1 cellular context compared by ENCODE assay signal in the genomic region with DNA sequence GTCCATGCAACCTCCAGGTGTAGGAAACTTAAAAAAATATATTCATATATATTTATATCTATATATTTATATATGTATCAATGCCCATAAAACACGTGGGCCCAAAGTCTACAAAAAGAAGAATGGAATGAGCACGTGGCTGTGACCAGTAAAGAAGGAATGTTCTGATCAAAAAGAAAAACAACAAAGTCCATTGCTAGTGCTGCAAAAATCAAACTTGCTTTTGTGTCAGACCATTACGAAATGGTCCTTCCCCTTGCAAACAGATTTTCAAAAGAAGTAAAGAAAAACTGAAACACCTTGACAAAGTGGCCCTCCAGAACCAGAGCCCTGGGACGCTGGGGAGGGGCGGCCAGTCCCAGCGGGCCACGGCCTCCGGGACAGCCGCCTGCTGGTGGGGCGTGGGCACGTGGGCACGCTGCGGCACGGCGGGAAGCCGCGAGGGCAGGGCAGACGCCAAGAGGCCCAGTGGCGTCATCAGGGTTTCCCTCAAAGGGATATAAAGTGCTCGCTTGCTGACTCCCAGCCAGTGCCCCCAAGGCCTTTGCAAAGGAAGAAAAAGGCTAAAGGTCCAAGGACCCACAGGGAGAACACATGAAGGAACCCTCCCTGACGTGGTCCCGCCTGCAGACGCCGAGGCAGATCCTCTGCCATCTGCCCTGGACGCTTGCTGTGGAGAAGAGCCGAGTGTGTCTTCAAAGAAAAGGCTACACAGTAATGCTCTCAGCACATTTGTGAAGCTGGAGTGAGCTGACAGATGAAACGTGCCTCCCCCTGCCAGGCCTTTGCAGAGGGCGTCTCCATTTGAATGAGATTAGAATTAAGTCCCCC.
TF ChIP-seq lines count a peak whose summit lies in the region.

No MANE protein-coding gene starts in this region.

TF ChIP-seq in GM23338, 12 proteins besides CTCF, POLR2A, EP300 and RAD21 (continued from another document):
- TF ChIP-seq, protein P1, sequence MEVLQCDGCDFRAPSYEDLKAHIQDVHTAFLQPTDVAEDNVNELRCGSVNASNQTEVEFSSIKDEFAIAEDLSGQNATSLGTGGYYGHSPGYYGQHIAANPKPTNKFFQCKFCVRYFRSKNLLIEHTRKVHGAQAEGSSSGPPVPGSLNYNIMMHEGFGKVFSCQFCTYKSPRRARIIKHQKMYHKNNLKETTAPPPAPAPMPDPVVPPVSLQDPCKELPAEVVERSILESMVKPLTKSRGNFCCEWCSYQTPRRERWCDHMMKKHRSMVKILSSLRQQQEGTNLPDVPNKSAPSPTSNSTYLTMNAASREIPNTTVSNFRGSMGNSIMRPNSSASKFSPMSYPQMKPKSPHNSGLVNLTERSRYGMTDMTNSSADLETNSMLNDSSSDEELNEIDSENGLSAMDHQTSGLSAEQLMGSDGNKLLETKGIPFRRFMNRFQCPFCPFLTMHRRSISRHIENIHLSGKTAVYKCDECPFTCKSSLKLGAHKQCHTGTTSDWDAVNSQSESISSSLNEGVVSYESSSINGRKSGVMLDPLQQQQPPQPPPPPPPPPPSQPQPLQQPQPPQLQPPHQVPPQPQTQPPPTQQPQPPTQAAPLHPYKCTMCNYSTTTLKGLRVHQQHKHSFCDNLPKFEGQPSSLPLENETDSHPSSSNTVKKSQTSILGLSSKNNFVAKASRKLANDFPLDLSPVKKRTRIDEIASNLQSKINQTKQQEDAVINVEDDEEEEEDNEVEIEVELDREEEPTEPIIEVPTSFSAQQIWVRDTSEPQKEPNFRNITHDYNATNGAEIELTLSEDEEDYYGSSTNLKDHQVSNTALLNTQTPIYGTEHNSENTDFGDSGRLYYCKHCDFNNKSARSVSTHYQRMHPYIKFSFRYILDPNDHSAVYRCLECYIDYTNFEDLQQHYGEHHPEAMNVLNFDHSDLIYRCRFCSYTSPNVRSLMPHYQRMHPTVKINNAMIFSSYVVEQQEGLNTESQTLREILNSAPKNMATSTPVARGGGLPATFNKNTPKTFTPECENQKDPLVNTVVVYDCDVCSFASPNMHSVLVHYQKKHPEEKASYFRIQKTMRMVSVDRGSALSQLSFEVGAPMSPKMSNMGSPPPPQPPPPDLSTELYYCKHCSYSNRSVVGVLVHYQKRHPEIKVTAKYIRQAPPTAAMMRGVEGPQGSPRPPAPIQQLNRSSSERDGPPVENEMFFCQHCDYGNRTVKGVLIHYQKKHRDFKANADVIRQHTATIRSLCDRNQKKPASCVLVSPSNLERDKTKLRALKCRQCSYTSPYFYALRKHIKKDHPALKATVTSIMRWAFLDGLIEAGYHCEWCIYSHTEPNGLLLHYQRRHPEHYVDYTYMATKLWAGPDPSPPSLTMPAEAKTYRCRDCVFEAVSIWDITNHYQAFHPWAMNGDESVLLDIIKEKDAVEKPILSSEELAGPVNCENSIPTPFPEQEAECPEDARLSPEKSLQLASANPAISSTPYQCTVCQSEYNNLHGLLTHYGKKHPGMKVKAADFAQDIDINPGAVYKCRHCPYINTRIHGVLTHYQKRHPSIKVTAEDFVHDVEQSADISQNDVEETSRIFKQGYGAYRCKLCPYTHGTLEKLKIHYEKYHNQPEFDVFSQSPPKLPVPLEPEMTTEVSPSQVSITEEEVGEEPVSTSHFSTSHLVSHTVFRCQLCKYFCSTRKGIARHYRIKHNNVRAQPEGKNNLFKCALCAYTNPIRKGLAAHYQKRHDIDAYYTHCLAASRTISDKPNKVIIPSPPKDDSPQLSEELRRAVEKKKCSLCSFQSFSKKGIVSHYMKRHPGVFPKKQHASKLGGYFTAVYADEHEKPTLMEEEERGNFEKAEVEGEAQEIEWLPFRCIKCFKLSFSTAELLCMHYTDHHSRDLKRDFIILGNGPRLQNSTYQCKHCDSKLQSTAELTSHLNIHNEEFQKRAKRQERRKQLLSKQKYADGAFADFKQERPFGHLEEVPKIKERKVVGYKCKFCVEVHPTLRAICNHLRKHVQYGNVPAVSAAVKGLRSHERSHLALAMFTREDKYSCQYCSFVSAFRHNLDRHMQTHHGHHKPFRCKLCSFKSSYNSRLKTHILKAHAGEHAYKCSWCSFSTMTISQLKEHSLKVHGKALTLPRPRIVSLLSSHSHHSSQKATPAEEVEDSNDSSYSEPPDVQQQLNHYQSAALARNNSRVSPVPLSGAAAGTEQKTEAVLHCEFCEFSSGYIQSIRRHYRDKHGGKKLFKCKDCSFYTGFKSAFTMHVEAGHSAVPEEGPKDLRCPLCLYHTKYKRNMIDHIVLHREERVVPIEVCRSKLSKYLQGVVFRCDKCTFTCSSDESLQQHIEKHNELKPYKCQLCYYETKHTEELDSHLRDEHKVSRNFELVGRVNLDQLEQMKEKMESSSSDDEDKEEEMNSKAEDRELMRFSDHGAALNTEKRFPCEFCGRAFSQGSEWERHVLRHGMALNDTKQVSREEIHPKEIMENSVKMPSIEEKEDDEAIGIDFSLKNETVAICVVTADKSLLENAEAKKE (CRISPR knock-in tag; IDR thresholded peaks at IDR 0.05), result no peak
- TF ChIP-seq, protein P2, sequence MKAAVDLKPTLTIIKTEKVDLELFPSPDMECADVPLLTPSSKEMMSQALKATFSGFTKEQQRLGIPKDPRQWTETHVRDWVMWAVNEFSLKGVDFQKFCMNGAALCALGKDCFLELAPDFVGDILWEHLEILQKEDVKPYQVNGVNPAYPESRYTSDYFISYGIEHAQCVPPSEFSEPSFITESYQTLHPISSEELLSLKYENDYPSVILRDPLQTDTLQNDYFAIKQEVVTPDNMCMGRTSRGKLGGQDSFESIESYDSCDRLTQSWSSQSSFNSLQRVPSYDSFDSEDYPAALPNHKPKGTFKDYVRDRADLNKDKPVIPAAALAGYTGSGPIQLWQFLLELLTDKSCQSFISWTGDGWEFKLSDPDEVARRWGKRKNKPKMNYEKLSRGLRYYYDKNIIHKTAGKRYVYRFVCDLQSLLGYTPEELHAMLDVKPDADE (IDR thresholded peaks at IDR 0.05), result no peak
- TF ChIP-seq JUNB (IDR thresholded peaks at IDR 0.05; ENCODE audit: unreplicated experiment), result no peak
- TF ChIP-seq ZNF114 (CRISPR knock-in tag; IDR thresholded peaks at IDR 0.05), result no peak
- TF ChIP-seq, protein P3, sequence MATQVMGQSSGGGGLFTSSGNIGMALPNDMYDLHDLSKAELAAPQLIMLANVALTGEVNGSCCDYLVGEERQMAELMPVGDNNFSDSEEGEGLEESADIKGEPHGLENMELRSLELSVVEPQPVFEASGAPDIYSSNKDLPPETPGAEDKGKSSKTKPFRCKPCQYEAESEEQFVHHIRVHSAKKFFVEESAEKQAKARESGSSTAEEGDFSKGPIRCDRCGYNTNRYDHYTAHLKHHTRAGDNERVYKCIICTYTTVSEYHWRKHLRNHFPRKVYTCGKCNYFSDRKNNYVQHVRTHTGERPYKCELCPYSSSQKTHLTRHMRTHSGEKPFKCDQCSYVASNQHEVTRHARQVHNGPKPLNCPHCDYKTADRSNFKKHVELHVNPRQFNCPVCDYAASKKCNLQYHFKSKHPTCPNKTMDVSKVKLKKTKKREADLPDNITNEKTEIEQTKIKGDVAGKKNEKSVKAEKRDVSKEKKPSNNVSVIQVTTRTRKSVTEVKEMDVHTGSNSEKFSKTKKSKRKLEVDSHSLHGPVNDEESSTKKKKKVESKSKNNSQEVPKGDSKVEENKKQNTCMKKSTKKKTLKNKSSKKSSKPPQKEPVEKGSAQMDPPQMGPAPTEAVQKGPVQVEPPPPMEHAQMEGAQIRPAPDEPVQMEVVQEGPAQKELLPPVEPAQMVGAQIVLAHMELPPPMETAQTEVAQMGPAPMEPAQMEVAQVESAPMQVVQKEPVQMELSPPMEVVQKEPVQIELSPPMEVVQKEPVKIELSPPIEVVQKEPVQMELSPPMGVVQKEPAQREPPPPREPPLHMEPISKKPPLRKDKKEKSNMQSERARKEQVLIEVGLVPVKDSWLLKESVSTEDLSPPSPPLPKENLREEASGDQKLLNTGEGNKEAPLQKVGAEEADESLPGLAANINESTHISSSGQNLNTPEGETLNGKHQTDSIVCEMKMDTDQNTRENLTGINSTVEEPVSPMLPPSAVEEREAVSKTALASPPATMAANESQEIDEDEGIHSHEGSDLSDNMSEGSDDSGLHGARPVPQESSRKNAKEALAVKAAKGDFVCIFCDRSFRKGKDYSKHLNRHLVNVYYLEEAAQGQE (IDR thresholded peaks at IDR 0.05; ENCODE audit: unreplicated experiment), result no peak
- no peak for TF ChIP-seq CREB1 (CRISPR knock-in tag; IDR thresholded peaks at IDR 0.05; ENCODE audit: low read depth)
- TF ChIP-seq ZNF331 (CRISPR knock-in tag; IDR thresholded peaks at IDR 0.05; ENCODE audit: low read depth), result no peak
